In genomic region chr5:177296581-177296980, GRCh38 we compare ENCODE assay signal across 13 cellular contexts. TPM values are rescaled to one million over a fixed set of nuclear protein-coding genes. Genes with fewer than 3 reads are reported as not detected.
A peak's percentile ranks its signal among the peaks of the same experiment; 100 is the strongest.
DNase-seq lines count a peak whose midpoint lies in the region; ATAC-seq and TF ChIP-seq lines count a peak whose summit lies in the region.
"Had no signal": no experiment of that assay in that cellular context is flagged by ENCODE, and none has a peak within 500 bp of the region (broad histone marks: within the 10 kb centered on the region; RNA-seq: fewer than 3 reads in every experiment).

No MANE protein-coding gene starts in this region.

- intact Hi-C loops in activated naive CD4-positive, alpha-beta T cell treated with anti-CD3 and anti-CD28 coated beads for 36 hours (cut with micrococcal nuclease), result no loop called here

- ATAC-seq in T-helper 17 cell, result no peak
- ATAC-seq in stimulated activated naive B cell treated with anti-CD40 and anti-IgM and Interleukin-4, amounts not matched to agents 10 μg/mL and 1 μg/mL and 100 μg/mL, for 72 hours (replicated peaks), result no peak

- H3K36me3 Mint-ChIP-seq in activated naive CD4-positive, alpha-beta T cell treated with anti-CD3 and anti-CD28 coated beads for 36 hours (ENCODE audit: low read depth), result peaks cover 30% of the 10 kb centered on the region
- H3K36me3 Mint-ChIP-seq in T-helper 17 cell (ENCODE audit: low read depth) (peaks cover 8% of the 10 kb centered on the region), endothelial cell (ENCODE audit: low read depth, unreplicated experiment) (peaks cover 34% of the 10 kb centered on the region)
- peaks cover 43 to 63% of the 10 kb centered on the region in 2 donors for H3K36me3 Mint-ChIP-seq in stimulated activated naive B cell treated with anti-CD40 and anti-IgM and Interleukin-4, amounts not matched to agents 10 μg/mL and 1 μg/mL and 100 μg/mL, for 72 hours

- CTCF ChIA-PET in activated naive CD4-positive, alpha-beta T cell treated with anti-CD3 and anti-CD28 coated beads for 36 hours (lab: Charles Lee), result interaction anchor here (1.2 to 6.9 kb wide), 2 partner anchors 22 to 183 kb away, joined by 4 to 36 read pairs; no protein-coding TSS in a partner anchor

- no peak for TF ChIP-seq CTCF in endothelial cell (IDR thresholded peaks at IDR 0.05; ENCODE audit: unreplicated experiment)

- H3K27me3 Mint-ChIP-seq in activated naive CD4-positive, alpha-beta T cell treated with anti-CD3 and anti-CD28 coated beads for 36 hours (ENCODE audit: low read depth), result no peaks in the 10 kb centered on the region
- H3K27me3 Mint-ChIP-seq in T-helper 17 cell (no peaks in the 10 kb centered on the region), endothelial cell (ENCODE audit: unreplicated experiment) (peaks cover 14% of the 10 kb centered on the region)
- H3K27me3 Mint-ChIP-seq in stimulated activated naive B cell treated with anti-CD40 and anti-IgM and Interleukin-4, amounts not matched to agents 10 μg/mL and 1 μg/mL and 100 μg/mL, for 72 hours, result no peaks in the 10 kb centered on the region

- H3K4me3 Mint-ChIP-seq in activated naive CD4-positive, alpha-beta T cell treated with anti-CD3 and anti-CD28 coated beads for 36 hours, result no peak overlapping the region
- H3K4me3 Mint-ChIP-seq in T-helper 17 cell (peak overlapping the region; percentile 66), endothelial cell (ENCODE audit: unreplicated experiment) (peak overlapping the region; percentile 14)
- H3K4me3 Mint-ChIP-seq in stimulated activated naive B cell treated with anti-CD40 and anti-IgM and Interleukin-4, amounts not matched to agents 10 μg/mL and 1 μg/mL and 100 μg/mL, for 72 hours, result peak overlapping the region in 1 of 2 donors; percentile 58

- peaks cover 46% of the 10 kb centered on the region for H3K4me1 Mint-ChIP-seq in activated naive CD4-positive, alpha-beta T cell treated with anti-CD3 and anti-CD28 coated beads for 36 hours (ENCODE audit: low read depth)
- H3K4me1 Mint-ChIP-seq in T-helper 17 cell (peaks cover 33% of the 10 kb centered on the region), endothelial cell (ENCODE audit: unreplicated experiment) (peaks cover 61% of the 10 kb centered on the region)
- H3K4me1 Mint-ChIP-seq in stimulated activated naive B cell treated with anti-CD40 and anti-IgM and Interleukin-4, amounts not matched to agents 10 μg/mL and 1 μg/mL and 100 μg/mL, for 72 hours, result peaks cover 47 to 56% of the 10 kb centered on the region in 2 donors

- H3K27ac Mint-ChIP-seq in activated naive CD4-positive, alpha-beta T cell treated with anti-CD3 and anti-CD28 coated beads for 36 hours, result peak overlapping the region; percentile 54
- H3K27ac Mint-ChIP-seq in T-helper 17 cell (peak overlapping the region; percentile 67), endothelial cell (ENCODE audit: unreplicated experiment) (peak overlapping the region; percentile 96)
- peak overlapping the region; percentile 87 for H3K27ac Mint-ChIP-seq in stimulated activated naive B cell treated with anti-CD40 and anti-IgM and Interleukin-4, amounts not matched to agents 10 μg/mL and 1 μg/mL and 100 μg/mL, for 72 hours

- DNase-seq in activated naive CD4-positive, alpha-beta T cell treated with anti-CD3 and anti-CD28 coated beads for 36 hours, result no peak
- DNase-seq in activated naive CD4-positive, alpha-beta T cell treated with Interleukin-2 at 50 U/mL for 16 hours, result no peak
- DNase-seq in T-helper 17 cell (no peak), endothelial cell (ENCODE audit: low spot score) (no peak), NCI-H82 treated with DMSO at 0.1 percent for 48 hours (lab: John Stamatoyannopoulos, UW; ENCODE audit: unreplicated experiment) (no peak), Ammon's horn (ENCODE audit: low spot score) (no peak), occipital lobe (lab: John Stamatoyannopoulos, UW) (no peak)
- no peak for DNase-seq in stimulated activated naive B cell treated with anti-CD40 and anti-IgM and Interleukin-4, amounts not matched to agents 10 μg/mL and 1 μg/mL and 100 μg/mL, for 72 hours
- DNase-seq: amniotic stem cell, NCI-H187, ovary, WERI-Rb-1 had no signal

- no peaks in the 10 kb centered on the region for H3K9me3 Mint-ChIP-seq in activated naive CD4-positive, alpha-beta T cell treated with anti-CD3 and anti-CD28 coated beads for 36 hours
- H3K9me3 Mint-ChIP-seq in endothelial cell (ENCODE audit: unreplicated experiment), result no peaks in the 10 kb centered on the region
- H3K9me3 Mint-ChIP-seq in stimulated activated naive B cell treated with anti-CD40 and anti-IgM and Interleukin-4, amounts not matched to agents 10 μg/mL and 1 μg/mL and 100 μg/mL, for 72 hours, result no peaks in the 10 kb centered on the region

- no peaks in the 10 kb centered on the region for H3K9me3 ChIP-seq in T-helper 17 cell (ENCODE audit: control insufficient read depth, low read length, poor library complexity, severe bottlenecking)
- H3K9me3 ChIP-seq: ovary, tibial nerve had no signal

RNA-seq across cellular contexts. Expression of gene RAB24, which starts 6.9 kb away (rescaled TPM):
- total RNA-seq in activated naive CD4-positive, alpha-beta T cell treated with anti-CD3 and anti-CD28 coated beads for 36 hours, result 10 to 100 TPM; 10.9 to 13.2 TPM
- total RNA-seq in T-helper 17 cell (10 to 100 TPM in 1 of 2 donors, 1 to 10 TPM in 1; 8.8 to 17.6 TPM), endothelial cell (ENCODE audit: unreplicated experiment) (15.9 TPM), occipital lobe (16.1 TPM)

RNA-seq across cellular contexts. Expression of gene PRELID1, which starts 7.0 kb away (rescaled TPM):
- total RNA-seq in activated naive CD4-positive, alpha-beta T cell treated with anti-CD3 and anti-CD28 coated beads for 36 hours, result 100 to 1,000 TPM; 253 to 254 TPM
- total RNA-seq in T-helper 17 cell, result 10 to 100 TPM; 44.9 to 55.8 TPM
- total RNA-seq in endothelial cell (ENCODE audit: unreplicated experiment), result 198 TPM
- 34.6 TPM for total RNA-seq in occipital lobe

RNA-seq across cellular contexts. Expression of gene MXD3, which starts 15.1 kb away (rescaled TPM):
- total RNA-seq in activated naive CD4-positive, alpha-beta T cell treated with anti-CD3 and anti-CD28 coated beads for 36 hours, result 10 to 100 TPM; 45.0 to 51.7 TPM
- total RNA-seq in T-helper 17 cell (10 to 100 TPM in 1 of 2 donors, 1 to 10 TPM in 1; 8.7 to 11.8 TPM), endothelial cell (ENCODE audit: unreplicated experiment) (6.4 TPM), occipital lobe (4.4 TPM)

RNA-seq across cellular contexts. Expression of gene LMAN2, which starts 54.9 kb away (rescaled TPM):
- 10 to 100 TPM; 82.2 to 83.9 TPM for total RNA-seq in activated naive CD4-positive, alpha-beta T cell treated with anti-CD3 and anti-CD28 coated beads for 36 hours
- total RNA-seq in T-helper 17 cell (10 to 100 TPM; 75.5 to 89.8 TPM), endothelial cell (ENCODE audit: unreplicated experiment) (137 TPM), occipital lobe (73.5 TPM)
